Comparison of ENCODE assay signal across 9 cellular contexts in the genomic region with DNA sequence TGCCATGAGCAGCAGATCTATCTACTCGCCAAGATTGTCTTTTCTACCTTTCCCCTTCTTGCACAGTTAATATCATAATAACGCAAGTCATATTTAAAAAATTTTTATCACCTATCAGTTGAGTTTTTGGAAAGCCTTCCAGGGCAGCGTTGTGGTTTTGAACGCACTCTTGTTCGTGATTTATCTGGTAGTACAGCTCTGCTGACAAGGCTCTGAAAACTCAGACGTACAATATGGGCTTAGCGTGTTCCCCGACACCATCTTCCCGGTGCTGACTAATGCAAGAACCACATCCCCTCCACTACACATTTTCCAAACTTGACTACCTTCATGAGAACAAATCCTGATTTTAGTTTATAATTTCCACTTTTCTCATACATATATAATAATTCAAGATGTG. TPM values are rescaled to one million over a fixed set of nuclear protein-coding genes. Genes with fewer than 3 reads are reported as not detected.
A peak's percentile ranks its signal among the peaks of the same experiment; 100 is the strongest.
DNase-seq lines count a peak whose midpoint lies in the region; ATAC-seq and TF ChIP-seq lines count a peak whose summit lies in the region.
"Had no signal": no experiment of that assay in that cellular context is flagged by ENCODE, and none has a peak within 500 bp of the region (broad histone marks: within the 10 kb centered on the region; RNA-seq: fewer than 3 reads in every experiment).

No MANE protein-coding gene starts in this region.

- H2AK5ac ChIP-seq in H9 (ENCODE audit: insufficient read length, low read length): no peak overlapping the region

- H4K91ac ChIP-seq in H9 (ENCODE audit: insufficient read length, low read depth, low read length): no peak overlapping the region

- DNase-seq in H9: no peak
- peak; percentile 20 to 41 for DNase-seq in activated CD4-positive, alpha-beta T cell treated with anti-CD3 and anti-CD28 coated beads, Interleukin-2, amount 50 U/mL, for 48 hours
- DNase-seq in central memory CD4-positive, alpha-beta T cell: no peak
- no peak for DNase-seq in Ammon's horn (ENCODE audit: low spot score)
- DNase-seq in iPS-NIHi7 (ENCODE audit: extremely low spot score): no peak
- DNase-seq: foreskin keratinocyte had no signal

- H3K23ac ChIP-seq in H9 (ENCODE audit: insufficient read length, low read depth, low read length): no peak overlapping the region

- no peak for TF ChIP-seq CTCF in H9 (conservative IDR thresholded peaks at IDR 0.05)
- TF ChIP-seq CTCF in gastroesophageal sphincter (IDR thresholded peaks at IDR 0.05): no peak

- TF ChIP-seq EP300 in gastroesophageal sphincter (IDR thresholded peaks at IDR 0.05): no peak

- WGBS in H9 (ENCODE audit: extremely low coverage, insufficient read length, low lambda C conversion rate): no CpG with 5 or more reads among the region's 9 CpGs
- WGBS in gastroesophageal sphincter (ENCODE audit: low coverage in 1 of 2), 2 donors: 71 to 74% methylated on average over 9 of the region's 9 CpGs

- peaks cover 0 to 4% of the 10 kb centered on the region in 2 experiments; a peak in 2 of 5 replicates for H3K9me3 Mint-ChIP-seq in H9

- H3K4me1 ChIP-seq in H9 (ENCODE audit: insufficient read depth, low read length) (no peaks in the 10 kb centered on the region), gastroesophageal sphincter (peaks cover 0 to 29% (median 4%) of the 10 kb centered on the region in 3 donors), skeletal muscle satellite cell (ENCODE audit: control insufficient read depth, insufficient read depth, low read length) (peaks cover 31% of the 10 kb centered on the region)

- ATAC-seq in gastroesophageal sphincter (no peak), HG02588 (IDR thresholded peaks at IDR 0.05; ENCODE audit: unreplicated experiment) (no peak)
- ATAC-seq: foreskin keratinocyte had no signal

- no peak overlapping the region for H2BK120ac ChIP-seq in H9 (ENCODE audit: low read depth, low read length, poor library complexity, severe bottlenecking)

- peaks cover 27% of the 10 kb centered on the region; the same call in 1 of the 2 replicates for H3K27me3 ChIP-seq in H9 (ENCODE audit: insufficient read depth, low read length)
- no peaks in the 10 kb centered on the region for H3K27me3 ChIP-seq in gastroesophageal sphincter
- H3K27me3 ChIP-seq in skeletal muscle satellite cell (ENCODE audit: control insufficient read depth, insufficient read depth, low read length): no peaks in the 10 kb centered on the region
- H3K27me3 ChIP-seq: foreskin keratinocyte had no signal

- peaks cover 56% of the 10 kb centered on the region for H3K27me3 Mint-ChIP-seq in H9 (ENCODE audit: low read depth)

- peaks cover 28 to 31% of the 10 kb centered on the region in 2 experiments for H3K4me1 Mint-ChIP-seq in H9

- no peak overlapping the region for H4K5ac ChIP-seq in H9 (ENCODE audit: insufficient read length, low read depth, low read length)

- H3K9ac ChIP-seq in H9 (ENCODE audit: extremely low read depth, insufficient read length, low read length): no peak overlapping the region
- H3K9ac ChIP-seq in skeletal muscle satellite cell (ENCODE audit: low read depth, low read length): no peak overlapping the region

- H4K20me1 ChIP-seq in H9 (ENCODE audit: control insufficient read depth, insufficient read depth, insufficient read length): no peaks in the 10 kb centered on the region

- H3K9me3 ChIP-seq in H9 (ENCODE audit: control insufficient read depth, low read depth, low read length) (no peaks in the 10 kb centered on the region), gastroesophageal sphincter (no peaks in the 10 kb centered on the region), skeletal muscle satellite cell (replicated peaks; ENCODE audit: low read length) (no peaks in the 10 kb centered on the region)

- H3K4ac ChIP-seq in H9 (ENCODE audit: low read depth, low read length): no peak overlapping the region

- no peak overlapping the region for H3K14ac ChIP-seq in H9 (ENCODE audit: insufficient read depth, low read length)

- H2BK5ac ChIP-seq in H9 (ENCODE audit: insufficient read length, low read length): no peak overlapping the region

- TF ChIP-seq POLR2A in gastroesophageal sphincter (IDR thresholded peaks at IDR 0.05): no peak

- peak overlapping the region; percentile 75 for H3K4me2 ChIP-seq in H9 (ENCODE audit: insufficient read depth, insufficient read length, low read length)
- peak overlapping the region; percentile 90 for H3K4me2 ChIP-seq in skeletal muscle satellite cell (ENCODE audit: low read length)

- H3K36me3 Mint-ChIP-seq in H9 (ENCODE audit: insufficient read depth in 1 of 3, low read depth in 3 of 3): no peaks in the 10 kb centered on the region; a peak in 1 of 7 replicates

- H3K4me3 ChIP-seq in gastroesophageal sphincter (peak overlapping the region in 1 of 2 donors; percentile 90), skeletal muscle satellite cell (ENCODE audit: low read length) (no peak overlapping the region)

- no peak overlapping the region for H2BK12ac ChIP-seq in H9 (ENCODE audit: insufficient read length, low read depth, low read length)

- no peak overlapping the region for H3K56ac ChIP-seq in H9 (ENCODE audit: insufficient read length, low read depth, low read length)

- no peaks in the 10 kb centered on the region for H3K79me2 ChIP-seq in H9 (ENCODE audit: insufficient read depth, low read length)

- no peak overlapping the region for H2BK15ac ChIP-seq in H9 (ENCODE audit: low read depth, low read length)

- H2BK20ac ChIP-seq in H9 (ENCODE audit: low read depth, low read length, poor library complexity, severe bottlenecking): no peak overlapping the region

- H3K36me3 ChIP-seq in gastroesophageal sphincter (no peaks in the 10 kb centered on the region), skeletal muscle satellite cell (ENCODE audit: insufficient read depth, low read length) (no peaks in the 10 kb centered on the region)

- no peak overlapping the region for H3K27ac Mint-ChIP-seq in H9

- no peak overlapping the region for H4K8ac ChIP-seq in H9 (replicated peaks; ENCODE audit: insufficient read length, low read depth, low read length)

- H3K18ac ChIP-seq in H9 (ENCODE audit: insufficient read length, low read depth, low read length): no peak overlapping the region

- peak overlapping the region; percentile 67 to 84 for H3K4me3 Mint-ChIP-seq in H9

- no peak overlapping the region for H3T11ph ChIP-seq in H9 (ENCODE audit: low read length)

- no peak overlapping the region for H3K27ac ChIP-seq in H9 (ENCODE audit: insufficient read length, low read depth, low read length)
- H3K27ac ChIP-seq in gastroesophageal sphincter: peak overlapping the region; percentile 97 to 100 (median 98)

- H3K23me2 ChIP-seq in H9 (ENCODE audit: insufficient read length, low read depth, low read length, poor library complexity, severe bottlenecking): peaks cover 19% of the 10 kb centered on the region

- H3K79me1 ChIP-seq in H9 (ENCODE audit: insufficient read depth, low read depth, low read length, poor library complexity, severe bottlenecking): no peaks in the 10 kb centered on the region

- no peak overlapping the region for H2AFZ ChIP-seq in H9 (ENCODE audit: low read length)

RNA-seq across cellular contexts. Expression of gene NFIL3, which starts 1.6 kb away (rescaled TPM):
- total RNA-seq in H9 (2021) (7.6 and 8.4 TPM in 2 replicates), gastroesophageal sphincter (10 to 100 TPM; 16.8 to 64.8 (median 28.2) TPM)
- total RNA-seq in skeletal muscle satellite cell (2012; rRNA removed): 12.9 and 15.5 TPM in 2 replicates

Comparison
In these comparisons a context has a peak if more than half of its experiments do, and no peak if none do; other contexts are left out.
1. DNase-seq: peak in activated CD4-positive, alpha-beta T cell treated with anti-CD3 and anti-CD28 coated beads, Interleukin-2, amount 50 U/mL, for 48 hours (2 of 2); none in H9 (single experiment), central memory CD4-positive, alpha-beta T cell (single experiment), Ammon's horn (single experiment) and iPS-NIHi7 (single experiment).